Comparison of ENCODE assay signal across 2 cellular contexts in the genomic region with DNA sequence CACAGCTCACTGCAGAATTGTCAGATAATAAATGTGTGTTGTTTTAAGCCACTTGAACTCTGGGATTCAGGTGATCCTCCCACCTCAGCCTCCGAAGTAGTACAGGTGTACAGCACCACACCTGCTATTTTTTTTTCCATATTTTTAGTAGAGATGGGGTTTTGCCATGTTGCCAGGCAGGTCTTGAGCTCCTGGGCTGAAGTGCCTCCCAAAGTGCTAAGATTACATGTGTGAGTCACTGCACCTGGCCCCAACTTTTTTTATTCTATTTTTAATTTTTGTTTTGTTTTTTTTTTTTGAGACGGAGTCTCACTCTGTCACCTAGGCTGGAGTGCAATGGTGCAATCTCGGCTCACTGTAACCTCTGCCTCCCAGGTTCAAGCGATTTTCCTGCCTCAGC. TPM values are rescaled to one million over a fixed set of nuclear protein-coding genes. Genes with fewer than 3 reads are reported as not detected.
"Had no signal": no experiment of that assay in that cellular context is flagged by ENCODE, and none has a peak within 500 bp of the region (broad histone marks: within the 10 kb centered on the region; RNA-seq: fewer than 3 reads in every experiment).

No MANE protein-coding gene starts in this region.

RNA-seq across cellular contexts. Expression of gene MET, which starts 28.8 kb away (rescaled TPM):
- polyA plus RNA-seq: naive thymus-derived CD4-positive, alpha-beta T cell; neural cell had no signal
